In the genomic region with DNA sequence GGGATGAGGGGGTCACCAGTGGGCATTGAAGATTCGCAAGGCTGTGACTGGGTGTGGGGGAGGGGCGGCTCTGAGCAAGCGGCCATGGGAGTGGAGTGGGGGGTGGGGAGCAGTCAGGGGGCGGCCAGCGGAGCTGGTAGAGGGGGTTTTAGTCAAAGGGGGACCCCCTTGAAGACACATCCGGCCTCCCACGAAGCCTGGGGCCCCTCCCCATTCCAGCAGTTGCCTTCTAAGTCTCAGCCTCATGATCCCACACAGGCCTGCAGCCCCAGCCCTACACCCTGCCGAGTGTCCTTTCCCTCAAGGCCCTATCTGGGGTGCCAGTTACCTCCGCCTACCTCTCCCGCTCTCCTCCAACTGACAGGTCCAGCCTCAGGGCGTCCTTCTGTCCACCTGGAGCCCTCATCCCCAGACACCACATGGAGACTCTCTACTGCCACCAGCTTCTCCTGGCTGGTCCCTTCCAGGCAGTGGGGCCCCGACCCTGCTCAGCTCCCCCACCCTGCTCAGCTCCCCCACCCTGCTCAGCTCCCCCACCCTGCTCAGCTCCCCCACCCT, we compare ENCODE assay signal across 1 cellular context.
TF ChIP-seq lines count a peak whose summit lies in the region.

No MANE protein-coding gene starts in this region.

TF ChIP-seq in H1, 55 proteins besides CTCF, POLR2A, EP300 and RAD21:
- TF ChIP-seq HDAC2 (IDR thresholded peaks at IDR 0.05; ENCODE audit: borderline replicate concordance in 1 of 2, low read depth in 2 of 2, low read length in 2 of 2), result no peak
- TF ChIP-seq BCL11A (IDR thresholded peaks at IDR 0.05; ENCODE audit: low read depth in 2 of 2, low read length in 2 of 2), result no peak
- no peak for TF ChIP-seq SRF (IDR thresholded peaks at IDR 0.05; ENCODE audit: low read depth, low read length)
- TF ChIP-seq, protein P1, sequence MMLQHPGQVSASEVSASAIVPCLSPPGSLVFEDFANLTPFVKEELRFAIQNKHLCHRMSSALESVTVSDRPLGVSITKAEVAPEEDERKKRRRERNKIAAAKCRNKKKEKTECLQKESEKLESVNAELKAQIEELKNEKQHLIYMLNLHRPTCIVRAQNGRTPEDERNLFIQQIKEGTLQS (IDR thresholded peaks at IDR 0.05; ENCODE audit: insufficient read depth, low read depth, low read length), result no peak
- TF ChIP-seq CTBP2 (IDR thresholded peaks at IDR 0.05; ENCODE audit: borderline replicate concordance, insufficient read depth, insufficient read length, low read length), result no peak
- TF ChIP-seq, protein P2, sequence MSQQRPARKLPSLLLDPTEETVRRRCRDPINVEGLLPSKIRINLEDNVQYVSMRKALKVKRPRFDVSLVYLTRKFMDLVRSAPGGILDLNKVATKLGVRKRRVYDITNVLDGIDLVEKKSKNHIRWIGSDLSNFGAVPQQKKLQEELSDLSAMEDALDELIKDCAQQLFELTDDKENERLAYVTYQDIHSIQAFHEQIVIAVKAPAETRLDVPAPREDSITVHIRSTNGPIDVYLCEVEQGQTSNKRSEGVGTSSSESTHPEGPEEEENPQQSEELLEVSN (IDR thresholded peaks at IDR 0.05), result no peak
- TF ChIP-seq TBP (IDR thresholded peaks at IDR 0.05; ENCODE audit: low read depth, low read length), result no peak
- TF ChIP-seq BRCA1 (IDR thresholded peaks at IDR 0.05; ENCODE audit: low read depth, low read length), result no peak
- no peak for TF ChIP-seq HDAC6 (IDR thresholded peaks at IDR 0.05; ENCODE audit: low read depth, low read length)
- no peak for TF ChIP-seq GABPA (IDR thresholded peaks at IDR 0.05; ENCODE audit: borderline replicate concordance, insufficient read depth, low read length)
- TF ChIP-seq RXRA (IDR thresholded peaks at IDR 0.05; ENCODE audit: insufficient read depth, low read depth, low read length), result no peak
- no peak for TF ChIP-seq RBBP5 (IDR thresholded peaks at IDR 0.05; ENCODE audit: borderline replicate concordance, low read depth, low read length)
- no peak for TF ChIP-seq CEBPB (IDR thresholded peaks at IDR 0.05; ENCODE audit: low read depth, low read length)
- TF ChIP-seq SP1 (IDR thresholded peaks at IDR 0.05; ENCODE audit: low read depth, low read length), result no peak
- no peak for TF ChIP-seq JUN (IDR thresholded peaks at IDR 0.05; ENCODE audit: low read depth, low read length)
- TF ChIP-seq, protein P3, sequence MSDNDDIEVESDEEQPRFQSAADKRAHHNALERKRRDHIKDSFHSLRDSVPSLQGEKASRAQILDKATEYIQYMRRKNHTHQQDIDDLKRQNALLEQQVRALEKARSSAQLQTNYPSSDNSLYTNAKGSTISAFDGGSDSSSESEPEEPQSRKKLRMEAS (IDR thresholded peaks at IDR 0.05), result no peak
